21 cellular contexts compared by ENCODE assay signal in genomic region chr14:49876563-49877127, GRCh38.
"Had no signal": no experiment of that assay in that cellular context is flagged by ENCODE, and none has a peak within 500 bp of the region (broad histone marks: within the 10 kb centered on the region; RNA-seq: fewer than 3 reads in every experiment).

No MANE protein-coding gene starts in this region.

- H3K4me2 ChIP-seq: neural progenitor cell had no signal

- H2AFZ ChIP-seq: neural progenitor cell had no signal

- H3K9me3 ChIP-seq: mucosa of descending colon, prostate gland, right atrium auricular region, sigmoid colon, testis, tibial artery, upper lobe of left lung had no signal

- H3K36me3 Mint-ChIP-seq: immature natural killer cell; mesothelial cell of epicardium; neural progenitor cell; stimulated activated effector memory CD8-positive, alpha-beta T cell treated with anti-CD3 and anti-CD28 coated beads, Interleukin-12 subunit alpha, Interleukin-12 subunit beta, amount 100 ng/mL, for 72 hours had no signal

- H3K9me3 Mint-ChIP-seq: immature natural killer cell; mesothelial cell of epicardium; naive thymus-derived CD4-positive, alpha-beta T cell; nephron; neural progenitor cell; stimulated activated effector memory CD8-positive, alpha-beta T cell treated with anti-CD3 and anti-CD28 coated beads, Interleukin-12 subunit alpha, Interleukin-12 subunit beta, amount 100 ng/mL, for 72 hours had no signal

- H3K27ac Mint-ChIP-seq: immature natural killer cell; mesothelial cell of epicardium; nephron; neural progenitor cell; stimulated activated effector memory CD8-positive, alpha-beta T cell treated with anti-CD3 and anti-CD28 coated beads, Interleukin-12 subunit alpha, Interleukin-12 subunit beta, amount 100 ng/mL, for 72 hours had no signal

- ATAC-seq: mucosa of descending colon; naive thymus-derived CD4-positive, alpha-beta T cell; stimulated activated effector memory CD8-positive, alpha-beta T cell treated with anti-CD3 and anti-CD28 coated beads, Interleukin-12 subunit alpha, Interleukin-12 subunit beta, amount 100 ng/mL, for 72 hours; stimulated activated naive CD8-positive, alpha-beta T cell treated with anti-CD3 and anti-CD28 coated beads, Interleukin-15, Interleukin-2, amounts not matched to agents 100 U/mL and 50 U/mL, for 24 hours had no signal

- H3K27ac ChIP-seq: neural progenitor cell, prostate gland, right atrium auricular region, sigmoid colon, testis, tibial artery, upper lobe of left lung had no signal

- H3K9ac ChIP-seq: neural progenitor cell had no signal

- DNase-seq: cortex of kidney; effector CD4-positive, alpha-beta T cell; hypothalamus; immature natural killer cell; mesenchymal stem cell; mucosa of descending colon; naive thymus-derived CD4-positive, alpha-beta T cell; sigmoid colon; stimulated activated CD4-positive, alpha-beta T cell treated with anti-CD3 and anti-CD28 coated beads, Interleukin-2, amount 100 ng/mL, for 24 hours; stimulated activated CD4-positive, alpha-beta T cell treated with anti-CD3 and anti-CD28 coated beads, Interleukin-4, amount 100 ng/mL, for 24 hours; stimulated activated naive CD8-positive, alpha-beta T cell treated with anti-CD3 and anti-CD28 coated beads, Interleukin-15, Interleukin-2, amounts not matched to agents 100 U/mL and 50 U/mL, for 24 hours; substantia nigra; testis; tibial artery; upper lobe of left lung had no signal

- H3K4me3 ChIP-seq: mucosa of descending colon, neural progenitor cell, prostate gland, right atrium auricular region, sigmoid colon, testis, tibial artery, upper lobe of left lung had no signal

- H3K4me1 ChIP-seq: neural progenitor cell, prostate gland, right atrium auricular region, sigmoid colon, testis, tibial artery had no signal

- H3K36me3 ChIP-seq: neural progenitor cell, prostate gland, right atrium auricular region, sigmoid colon, tibial artery, upper lobe of left lung had no signal

- H3K27me3 ChIP-seq: neural progenitor cell, right atrium auricular region, sigmoid colon, testis, tibial artery, upper lobe of left lung had no signal

- H3K4me3 Mint-ChIP-seq: immature natural killer cell; mesothelial cell of epicardium; naive thymus-derived CD4-positive, alpha-beta T cell; nephron; neural progenitor cell; stimulated activated effector memory CD8-positive, alpha-beta T cell treated with anti-CD3 and anti-CD28 coated beads, Interleukin-12 subunit alpha, Interleukin-12 subunit beta, amount 100 ng/mL, for 72 hours had no signal
